In the genomic region with DNA sequence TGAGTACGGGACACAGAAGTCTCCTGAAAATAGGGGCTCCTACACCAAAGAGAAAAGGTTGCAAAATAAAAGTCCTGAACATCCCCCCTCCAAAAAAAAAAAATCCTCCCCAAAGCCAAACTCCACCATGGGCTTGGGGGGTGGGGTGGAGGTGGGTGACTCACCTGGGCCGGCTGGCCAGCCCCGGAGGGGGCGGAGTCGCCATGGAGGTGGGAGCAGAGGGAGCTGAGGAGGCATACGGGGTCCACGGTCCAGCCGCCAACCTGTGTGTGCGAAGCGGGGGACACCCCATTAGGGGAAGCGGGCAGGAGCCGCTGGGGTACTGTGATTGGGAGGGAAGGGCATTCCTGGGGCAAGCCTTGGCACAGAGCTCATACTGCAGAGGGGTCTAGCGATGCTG, we compare ENCODE assay signal across 2 cellular contexts.
TF ChIP-seq lines count a peak whose summit lies in the region.

No MANE protein-coding gene starts in this region.

TF ChIP-seq in GM23338, 12 proteins besides CTCF, POLR2A, EP300 and RAD21:
- TF ChIP-seq, protein P1, sequence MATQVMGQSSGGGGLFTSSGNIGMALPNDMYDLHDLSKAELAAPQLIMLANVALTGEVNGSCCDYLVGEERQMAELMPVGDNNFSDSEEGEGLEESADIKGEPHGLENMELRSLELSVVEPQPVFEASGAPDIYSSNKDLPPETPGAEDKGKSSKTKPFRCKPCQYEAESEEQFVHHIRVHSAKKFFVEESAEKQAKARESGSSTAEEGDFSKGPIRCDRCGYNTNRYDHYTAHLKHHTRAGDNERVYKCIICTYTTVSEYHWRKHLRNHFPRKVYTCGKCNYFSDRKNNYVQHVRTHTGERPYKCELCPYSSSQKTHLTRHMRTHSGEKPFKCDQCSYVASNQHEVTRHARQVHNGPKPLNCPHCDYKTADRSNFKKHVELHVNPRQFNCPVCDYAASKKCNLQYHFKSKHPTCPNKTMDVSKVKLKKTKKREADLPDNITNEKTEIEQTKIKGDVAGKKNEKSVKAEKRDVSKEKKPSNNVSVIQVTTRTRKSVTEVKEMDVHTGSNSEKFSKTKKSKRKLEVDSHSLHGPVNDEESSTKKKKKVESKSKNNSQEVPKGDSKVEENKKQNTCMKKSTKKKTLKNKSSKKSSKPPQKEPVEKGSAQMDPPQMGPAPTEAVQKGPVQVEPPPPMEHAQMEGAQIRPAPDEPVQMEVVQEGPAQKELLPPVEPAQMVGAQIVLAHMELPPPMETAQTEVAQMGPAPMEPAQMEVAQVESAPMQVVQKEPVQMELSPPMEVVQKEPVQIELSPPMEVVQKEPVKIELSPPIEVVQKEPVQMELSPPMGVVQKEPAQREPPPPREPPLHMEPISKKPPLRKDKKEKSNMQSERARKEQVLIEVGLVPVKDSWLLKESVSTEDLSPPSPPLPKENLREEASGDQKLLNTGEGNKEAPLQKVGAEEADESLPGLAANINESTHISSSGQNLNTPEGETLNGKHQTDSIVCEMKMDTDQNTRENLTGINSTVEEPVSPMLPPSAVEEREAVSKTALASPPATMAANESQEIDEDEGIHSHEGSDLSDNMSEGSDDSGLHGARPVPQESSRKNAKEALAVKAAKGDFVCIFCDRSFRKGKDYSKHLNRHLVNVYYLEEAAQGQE (IDR thresholded peaks at IDR 0.05; ENCODE audit: unreplicated experiment), result no peak
- TF ChIP-seq EZH2 (IDR thresholded peaks at IDR 0.05; ENCODE audit: low read depth, unreplicated experiment) (peak; percentile 14), CREB1 (CRISPR knock-in tag; IDR thresholded peaks at IDR 0.05; ENCODE audit: low read depth) (no peak), ZNF331 (CRISPR knock-in tag; IDR thresholded peaks at IDR 0.05; ENCODE audit: low read depth) (no peak), ZNF462 (CRISPR knock-in tag; IDR thresholded peaks at IDR 0.05) (no peak)

TF ChIP-seq in H1, 55 proteins besides CTCF, POLR2A, EP300 and RAD21:
- no peak for TF ChIP-seq MAFK (IDR thresholded peaks at IDR 0.05; ENCODE audit: low read depth, low read length)
- no peak for TF ChIP-seq RNF2 (IDR thresholded peaks at IDR 0.05; ENCODE audit: borderline replicate concordance, low read depth, low read length, missing control alignments, poor library complexity, severe bottlenecking)
- peak; percentile 71; the same call in 1 of the 2 replicates for TF ChIP-seq JUND (IDR thresholded peaks at IDR 0.05; ENCODE audit: low read length)
- TF ChIP-seq EZH2 (IDR thresholded peaks at IDR 0.05; ENCODE audit: low read depth, low read length, severe bottlenecking), result peak; percentile 13
- TF ChIP-seq ATF2 (IDR thresholded peaks at IDR 0.05; ENCODE audit: low read length), result no peak
- TF ChIP-seq MAX (IDR thresholded peaks at IDR 0.05), result no peak
- TF ChIP-seq CHD2 (IDR thresholded peaks at IDR 0.05; ENCODE audit: low read length), result no peak
- no peak for TF ChIP-seq SIN3A (conservative IDR thresholded peaks at IDR 0.05 in 1 of 2, IDR thresholded peaks at IDR 0.05 in 1 of 2; ENCODE audit: low read depth in 1 of 2, low read length in 2 of 2)
- no peak for TF ChIP-seq SIX5 (IDR thresholded peaks at IDR 0.05; ENCODE audit: low read depth, low read length)
